8 cellular contexts compared by ENCODE assay signal in the genomic region with DNA sequence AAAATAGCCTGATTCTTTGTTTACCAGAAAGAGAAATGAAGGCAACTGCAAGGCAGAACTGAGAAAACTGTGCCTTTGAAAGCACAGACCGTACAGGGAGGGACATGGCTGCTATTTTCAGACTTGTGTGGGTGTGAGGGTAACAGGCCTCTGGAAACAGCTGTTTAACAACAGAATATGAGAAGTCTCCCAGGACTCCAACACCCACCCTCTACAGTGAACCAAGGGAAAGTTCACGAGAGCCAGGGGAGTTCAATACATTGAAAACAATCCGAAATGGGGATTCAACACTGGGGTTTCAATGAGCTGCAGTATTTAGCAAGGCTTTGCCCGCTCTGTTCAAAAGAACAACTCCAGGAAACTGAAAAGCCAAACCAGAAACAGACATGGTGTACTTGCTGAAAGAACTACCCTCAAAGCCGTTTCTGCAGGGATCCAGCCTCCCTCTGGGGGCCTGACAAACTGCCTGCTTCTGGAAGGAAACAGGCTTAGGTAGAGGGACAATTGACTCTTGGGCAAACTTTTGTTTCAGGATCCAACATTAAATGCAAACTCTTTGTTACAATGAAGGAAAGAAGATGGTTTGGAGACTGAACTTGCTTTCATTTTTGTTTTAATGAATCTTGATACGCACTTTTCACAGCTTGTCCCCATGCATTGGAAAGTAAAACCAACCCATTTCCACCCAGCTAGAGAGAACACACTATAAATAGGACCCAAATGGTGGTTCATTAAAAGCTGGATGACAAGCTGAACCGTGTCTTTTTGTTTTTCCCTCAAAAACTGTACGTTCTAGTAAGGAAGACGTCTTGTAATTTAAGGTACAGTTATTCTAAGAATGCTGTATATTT.
DNase-seq lines count a peak whose midpoint lies in the region; ATAC-seq and TF ChIP-seq lines count a peak whose summit lies in the region.

No MANE protein-coding gene starts in this region.

- H3K4me3 Mint-ChIP-seq in CD4-positive, alpha-beta memory T cell, result peak overlapping the region; percentile 68 to 89 (median 78)
- H3K4me3 Mint-ChIP-seq in IgD-negative memory B cell (peak overlapping the region; percentile 51 to 85 (median 74)), type B pancreatic cell (no peak overlapping the region), progenitor cell of endocrine pancreas (ENCODE audit: low read depth) (no peak overlapping the region)

- peaks cover 8 to 28% (median 17%) of the 10 kb centered on the region in 4 donors for H3K4me1 Mint-ChIP-seq in CD4-positive, alpha-beta memory T cell
- H3K4me1 Mint-ChIP-seq in IgD-negative memory B cell (peaks cover 15 to 32% (median 22%) of the 10 kb centered on the region in 3 donors), type B pancreatic cell (ENCODE audit: unreplicated experiment) (no peaks in the 10 kb centered on the region), progenitor cell of endocrine pancreas (ENCODE audit: low read depth) (peaks cover 5% of the 10 kb centered on the region)

- peak overlapping the region in 1 of 2 donors; percentile 32 for H3K4me3 ChIP-seq in CD4-positive, alpha-beta memory T cell (ENCODE audit: low read length in 2 of 2)
- H3K4me3 ChIP-seq in effector memory CD4-positive, alpha-beta T cell (ENCODE audit: insufficient read depth, low read depth, low read length, poor library complexity, severe bottlenecking), result peak overlapping the region; percentile 26
- no peak overlapping the region for H3K4me3 ChIP-seq in rectal smooth muscle tissue (ENCODE audit: low read length)

- H3K9ac ChIP-seq in rectal smooth muscle tissue (ENCODE audit: low read length), result no peak overlapping the region

- intact Hi-C loops in CD4-positive, alpha-beta memory T cell (cut with micrococcal nuclease), result no loop called here

- H3K27ac ChIP-seq in CD4-positive, alpha-beta memory T cell (ENCODE audit: low read depth, low read length), result peak overlapping the region; percentile 18
- no peak overlapping the region for H3K27ac ChIP-seq in effector memory CD4-positive, alpha-beta T cell (ENCODE audit: insufficient read depth, low read length, poor library complexity, severe bottlenecking)
- peak overlapping the region; percentile 7 for H3K27ac ChIP-seq in rectal smooth muscle tissue (ENCODE audit: low read depth, low read length)

- H3K4me1 ChIP-seq in CD4-positive, alpha-beta memory T cell (ENCODE audit: insufficient read depth, low read length), result peaks cover 19% of the 10 kb centered on the region
- H3K4me1 ChIP-seq in effector memory CD4-positive, alpha-beta T cell (ENCODE audit: control insufficient read depth, insufficient read depth, low read length, poor library complexity, severe bottlenecking), result peaks cover 6% of the 10 kb centered on the region
- H3K4me1 ChIP-seq in rectal smooth muscle tissue (ENCODE audit: control insufficient read depth, insufficient read depth, low read length), result no peaks in the 10 kb centered on the region

- H3K36me3 ChIP-seq in CD4-positive, alpha-beta memory T cell (ENCODE audit: insufficient read depth, low read length), result no peaks in the 10 kb centered on the region
- H3K36me3 ChIP-seq in effector memory CD4-positive, alpha-beta T cell (ENCODE audit: control insufficient read depth, insufficient read depth, low read length), result no peaks in the 10 kb centered on the region
- no peaks in the 10 kb centered on the region for H3K36me3 ChIP-seq in rectal smooth muscle tissue (ENCODE audit: control insufficient read depth, insufficient read depth, low read length)

- POLR2A ChIA-PET in CD4-positive, alpha-beta memory T cell (lab: Charles Lee; ENCODE audit: partially characterized antibody), result interaction anchor here (0.7 to 1.5 kb wide), 7 partner anchors 14 to 523 kb away, joined by 3 to 7 read pairs (median 4); a partner anchor contains a TSS

- DNase-seq in CD4-positive, alpha-beta memory T cell, result peak in 4 of 5 donors; percentile 16 to 30 (median 27)
- no peak for DNase-seq in effector memory CD4-positive, alpha-beta T cell
- DNase-seq in A172 (ENCODE audit: low spot score) (no peak), type B pancreatic cell (ENCODE audit: extremely low spot score, unreplicated experiment) (no peak), progenitor cell of endocrine pancreas (ENCODE audit: low spot score, unreplicated experiment) (no peak)

- H3K27me3 Mint-ChIP-seq in CD4-positive, alpha-beta memory T cell, result no peaks in the 10 kb centered on the region
- H3K27me3 Mint-ChIP-seq in IgD-negative memory B cell (peaks cover 14% of the 10 kb centered on the region), type B pancreatic cell (no peaks in the 10 kb centered on the region), progenitor cell of endocrine pancreas (no peaks in the 10 kb centered on the region)

- peak overlapping the region; percentile 66 to 97 (median 89) for H3K27ac Mint-ChIP-seq in CD4-positive, alpha-beta memory T cell
- H3K27ac Mint-ChIP-seq in IgD-negative memory B cell, result peak overlapping the region; percentile 5 to 95 (median 86)
- H3K27ac Mint-ChIP-seq in type B pancreatic cell, result no peak overlapping the region
- no peak overlapping the region for H3K27ac Mint-ChIP-seq in progenitor cell of endocrine pancreas

- no peaks in the 10 kb centered on the region for H3K9me3 Mint-ChIP-seq in CD4-positive, alpha-beta memory T cell
- no peaks in the 10 kb centered on the region for H3K9me3 Mint-ChIP-seq in IgD-negative memory B cell
- peaks cover 4% of the 10 kb centered on the region for H3K9me3 Mint-ChIP-seq in type B pancreatic cell
- peaks cover 21% of the 10 kb centered on the region for H3K9me3 Mint-ChIP-seq in progenitor cell of endocrine pancreas (ENCODE audit: low read depth)

- CTCF ChIA-PET in CD4-positive, alpha-beta memory T cell (lab: Charles Lee; ENCODE audit: partially characterized antibody), result interaction anchor here (0.9 to 2.8 kb wide), 3 partner anchors 14 to 528 kb away, joined by 3 to 12 read pairs (median 8); no protein-coding TSS in a partner anchor

- ATAC-seq in GM19467 (IDR thresholded peaks at IDR 0.05; ENCODE audit: unreplicated experiment), result peak; percentile 69

- TF ChIP-seq CTCF in type B pancreatic cell (conservative IDR thresholded peaks at IDR 0.05), result no peak
- no peak for TF ChIP-seq CTCF in progenitor cell of endocrine pancreas (IDR thresholded peaks at IDR 0.05; ENCODE audit: unreplicated experiment)

- no peaks in the 10 kb centered on the region for H3K9me3 ChIP-seq in CD4-positive, alpha-beta memory T cell (ENCODE audit: control insufficient read depth in 1 of 2, low read length in 2 of 2)
- no peaks in the 10 kb centered on the region for H3K9me3 ChIP-seq in effector memory CD4-positive, alpha-beta T cell (ENCODE audit: control insufficient read depth, low read length)

- H3K36me3 Mint-ChIP-seq in CD4-positive, alpha-beta memory T cell, result no peaks in the 10 kb centered on the region
- H3K36me3 Mint-ChIP-seq in IgD-negative memory B cell (peaks cover 4% of the 10 kb centered on the region), type B pancreatic cell (no peaks in the 10 kb centered on the region), progenitor cell of endocrine pancreas (ENCODE audit: insufficient read depth) (no peaks in the 10 kb centered on the region)

- H3K27me3 ChIP-seq in CD4-positive, alpha-beta memory T cell (ENCODE audit: insufficient read depth, low read length), result no peaks in the 10 kb centered on the region
- no peaks in the 10 kb centered on the region for H3K27me3 ChIP-seq in effector memory CD4-positive, alpha-beta T cell (replicated peaks; ENCODE audit: control insufficient read depth, insufficient read depth, low read length, poor library complexity, severe bottlenecking)
- H3K27me3 ChIP-seq in rectal smooth muscle tissue (ENCODE audit: control insufficient read depth, insufficient read depth, low read length), result no peaks in the 10 kb centered on the region

Comparison
In these comparisons a context has a peak if more than half of its experiments do, and no peak if none do; other contexts are left out.
1. DNase-seq: peak in CD4-positive, alpha-beta memory T cell (4 of 5); none in effector memory CD4-positive, alpha-beta T cell (0 of 3), A172 (single experiment), type B pancreatic cell (single experiment) and progenitor cell of endocrine pancreas (single experiment).
2. H3K27ac Mint-ChIP-seq: peak in CD4-positive, alpha-beta memory T cell (7 of 7) and IgD-negative memory B cell (3 of 3); none in type B pancreatic cell (single experiment) and progenitor cell of endocrine pancreas (single experiment).
3. H3K4me3 Mint-ChIP-seq: peak in CD4-positive, alpha-beta memory T cell (8 of 8) and IgD-negative memory B cell (4 of 4); none in type B pancreatic cell (single experiment) and progenitor cell of endocrine pancreas (single experiment).